Comparison of ENCODE assay signal across 9 cellular contexts in genomic region chr3:43162573-43163084, GRCh38. TPM values are rescaled to one million over a fixed set of nuclear protein-coding genes. Genes with fewer than 3 reads are reported as not detected.
DNase-seq lines count a peak whose midpoint lies in the region; ATAC-seq, FAIRE-seq and TF ChIP-seq lines count a peak whose summit lies in the region.
"Had no signal": no experiment of that assay in that cellular context is flagged by ENCODE, and none has a peak within 500 bp of the region (broad histone marks: within the 10 kb centered on the region; RNA-seq: fewer than 3 reads in every experiment).

No MANE protein-coding gene starts in this region.

- H3K4me3 Mint-ChIP-seq in activated CD8-positive, alpha-beta T cell treated with anti-CD3 and anti-CD28 coated beads, Interleukin-2, amount 10 ng/mL, durations not matched to agents 7 days and 5 days, result peak overlapping the region; percentile 72
- H3K4me3 Mint-ChIP-seq in endothelial cell (ENCODE audit: unreplicated experiment), result no peak overlapping the region

- peaks cover 6% of the 10 kb centered on the region for H3K9me3 ChIP-seq in effector memory CD4-positive, alpha-beta T cell (ENCODE audit: control insufficient read depth, low read length)
- no peaks in the 10 kb centered on the region for H3K9me3 ChIP-seq in gastrocnemius medialis

- TF ChIP-seq CTCF in gastrocnemius medialis (IDR thresholded peaks at IDR 0.05 in 4 of 5, conservative IDR thresholded peaks at IDR 0.05 in 1 of 5) (no peak), endothelial cell (IDR thresholded peaks at IDR 0.05; ENCODE audit: unreplicated experiment) (no peak)

- peaks cover 29% of the 10 kb centered on the region for H3K4me1 Mint-ChIP-seq in activated CD8-positive, alpha-beta T cell treated with anti-CD3 and anti-CD28 coated beads, Interleukin-2, amount 10 ng/mL, durations not matched to agents 7 days and 5 days (ENCODE audit: low read depth)
- H3K4me1 Mint-ChIP-seq in endothelial cell (ENCODE audit: unreplicated experiment), result peaks cover 15% of the 10 kb centered on the region

- no peak for TF ChIP-seq POLR2A in gastrocnemius medialis (IDR thresholded peaks at IDR 0.05)

- peak overlapping the region; percentile 47 for H3K27ac ChIP-seq in effector memory CD4-positive, alpha-beta T cell (ENCODE audit: insufficient read depth, low read length, poor library complexity, severe bottlenecking)
- H3K27ac ChIP-seq in gastrocnemius medialis, result peak overlapping the region in 3 of 4 donors; percentile 6 to 43 (median 36)

- POLR2A ChIA-PET in activated CD8-positive, alpha-beta T cell treated with anti-CD3 and anti-CD28 coated beads, Interleukin-2, amount 10 ng/mL, durations not matched to agents 7 days and 5 days (lab: Charles Lee), result interaction anchor here (0.5 to 2.6 kb wide), 7 partner anchors 11 to 186 kb away, joined by 3 to 17 read pairs (median 3); partner anchors contain the start of gene SNRK

- intact Hi-C loops in gastrocnemius medialis (cut with DNase I; ENCODE audit: low total_unique reads), result loop anchor here (1.0 to 2.0 kb wide), 2 partner anchors 216 to 341 kb away; no protein-coding TSS in a partner anchor

- peak; percentile 9 for FAIRE-seq in HTR-8/SVneo (lab: Jason Lieb, UNC)

- CTCF ChIA-PET in activated CD8-positive, alpha-beta T cell treated with anti-CD3 and anti-CD28 coated beads, Interleukin-2, amount 10 ng/mL, durations not matched to agents 7 days and 5 days (lab: Charles Lee), result interaction anchor here (0.6 to 5.0 kb wide), 44 partner anchors 8 to 339 kb away, joined by 3 to 63 read pairs (median 5); partner anchors contain the start of gene SNRK

- peaks cover 28% of the 10 kb centered on the region for H3K9me3 Mint-ChIP-seq in activated CD8-positive, alpha-beta T cell treated with anti-CD3 and anti-CD28 coated beads, Interleukin-2, amount 10 ng/mL, durations not matched to agents 7 days and 5 days (ENCODE audit: insufficient read depth)
- no peaks in the 10 kb centered on the region for H3K9me3 Mint-ChIP-seq in endothelial cell (ENCODE audit: unreplicated experiment)

- peak overlapping the region; percentile 39 for H3K4me3 ChIP-seq in effector memory CD4-positive, alpha-beta T cell (ENCODE audit: insufficient read depth, low read depth, low read length, poor library complexity, severe bottlenecking)
- H3K4me3 ChIP-seq in gastrocnemius medialis, result no peak overlapping the region

- in situ Hi-C loops in gastrocnemius medialis (cut with MboI; ENCODE audit: low sequenced_read_pairs in 4 of 4), result loop anchor here (10.0 to 25.0 kb wide), 2 partner anchors 200 to 342 kb away; no protein-coding TSS in a partner anchor

- no peaks in the 10 kb centered on the region for H3K36me3 ChIP-seq in effector memory CD4-positive, alpha-beta T cell (ENCODE audit: control insufficient read depth, insufficient read depth, low read length)
- no peaks in the 10 kb centered on the region for H3K36me3 ChIP-seq in gastrocnemius medialis

- H3K27me3 ChIP-seq in effector memory CD4-positive, alpha-beta T cell (replicated peaks; ENCODE audit: control insufficient read depth, insufficient read depth, low read length, poor library complexity, severe bottlenecking), result no peaks in the 10 kb centered on the region
- H3K27me3 ChIP-seq in gastrocnemius medialis, result no peaks in the 10 kb centered on the region

- peak overlapping the region; percentile 99 for H3K27ac Mint-ChIP-seq in activated CD8-positive, alpha-beta T cell treated with anti-CD3 and anti-CD28 coated beads, Interleukin-2, amount 10 ng/mL, durations not matched to agents 7 days and 5 days
- no peak overlapping the region for H3K27ac Mint-ChIP-seq in endothelial cell (ENCODE audit: unreplicated experiment)

- no peak for DNase-seq in HTR-8/SVneo (ENCODE audit: insufficient read length, low spot score)
- DNase-seq in activated CD8-positive, alpha-beta T cell treated with anti-CD3 and anti-CD28 coated beads, Interleukin-2, amount 10 ng/mL, durations not matched to agents 7 days and 5 days, result peak; percentile 79
- DNase-seq in effector memory CD4-positive, alpha-beta T cell, result peak in 2 of 3 donors; percentile 30 to 32
- DNase-seq in gastrocnemius medialis, result no peak
- no peak for DNase-seq in NCI-H1694 treated with DMSO at 0.1 percent for 48 hours (lab: John Stamatoyannopoulos, UW)
- DNase-seq in RKO (ENCODE audit: low spot score), result no peak
- DNase-seq in DMS 273 (lab: John Stamatoyannopoulos, UW; ENCODE audit: unreplicated experiment), result no peak
- DNase-seq in endothelial cell (ENCODE audit: low spot score), result no peak
- DNase-seq: NCI-H2081 treated with DMSO at 0.1 percent for 48 hours had no signal

- peak; percentile 93 for ATAC-seq in activated CD8-positive, alpha-beta T cell treated with anti-CD3 and anti-CD28 coated beads, Interleukin-2, amount 10 ng/mL, durations not matched to agents 7 days and 5 days
- no peak for ATAC-seq in gastrocnemius medialis

- peaks cover 16% of the 10 kb centered on the region for H3K4me1 ChIP-seq in effector memory CD4-positive, alpha-beta T cell (ENCODE audit: control insufficient read depth, insufficient read depth, low read length, poor library complexity, severe bottlenecking)
- H3K4me1 ChIP-seq in gastrocnemius medialis, result peaks cover 0 to 7% of the 10 kb centered on the region in 2 donors

- peaks cover 20% of the 10 kb centered on the region for H3K36me3 Mint-ChIP-seq in activated CD8-positive, alpha-beta T cell treated with anti-CD3 and anti-CD28 coated beads, Interleukin-2, amount 10 ng/mL, durations not matched to agents 7 days and 5 days (ENCODE audit: low read depth)
- H3K36me3 Mint-ChIP-seq in endothelial cell (ENCODE audit: low read depth, unreplicated experiment), result peaks cover 8% of the 10 kb centered on the region

- H3K27me3 Mint-ChIP-seq in activated CD8-positive, alpha-beta T cell treated with anti-CD3 and anti-CD28 coated beads, Interleukin-2, amount 10 ng/mL, durations not matched to agents 7 days and 5 days (ENCODE audit: low read depth), result no peaks in the 10 kb centered on the region
- H3K27me3 Mint-ChIP-seq in endothelial cell (ENCODE audit: unreplicated experiment), result peaks cover 1% of the 10 kb centered on the region

RNA-seq across cellular contexts. Expression of gene POMGNT2, which starts 56.8 kb away (rescaled TPM):
- 1 to 10 TPM; 8.7 to 9.7 TPM for total RNA-seq in activated CD8-positive, alpha-beta T cell treated with anti-CD3 and anti-CD28 coated beads, Interleukin-2, amount 10 ng/mL, durations not matched to agents 7 days and 5 days
- total RNA-seq in gastrocnemius medialis, result 10 to 100 TPM; 20.4 to 72.8 (median 52.4) TPM
- total RNA-seq in endothelial cell (ENCODE audit: unreplicated experiment), result 12.1 TPM

Comparison
In these comparisons a context has a peak if more than half of its experiments do, and no peak if none do; other contexts are left out.
1. DNase-seq: peak in activated CD8-positive, alpha-beta T cell treated with anti-CD3 and anti-CD28 coated beads, Interleukin-2, amount 10 ng/mL, durations not matched to agents 7 days and 5 days (single experiment) and effector memory CD4-positive, alpha-beta T cell (2 of 3); none in HTR-8/SVneo (single experiment), gastrocnemius medialis (0 of 2), NCI-H1694 treated with DMSO at 0.1 percent for 48 hours (single experiment), RKO (single experiment), DMS 273 (single experiment) and endothelial cell (single experiment).